ENCODE assay signal across 9 cellular contexts in the genomic region with DNA sequence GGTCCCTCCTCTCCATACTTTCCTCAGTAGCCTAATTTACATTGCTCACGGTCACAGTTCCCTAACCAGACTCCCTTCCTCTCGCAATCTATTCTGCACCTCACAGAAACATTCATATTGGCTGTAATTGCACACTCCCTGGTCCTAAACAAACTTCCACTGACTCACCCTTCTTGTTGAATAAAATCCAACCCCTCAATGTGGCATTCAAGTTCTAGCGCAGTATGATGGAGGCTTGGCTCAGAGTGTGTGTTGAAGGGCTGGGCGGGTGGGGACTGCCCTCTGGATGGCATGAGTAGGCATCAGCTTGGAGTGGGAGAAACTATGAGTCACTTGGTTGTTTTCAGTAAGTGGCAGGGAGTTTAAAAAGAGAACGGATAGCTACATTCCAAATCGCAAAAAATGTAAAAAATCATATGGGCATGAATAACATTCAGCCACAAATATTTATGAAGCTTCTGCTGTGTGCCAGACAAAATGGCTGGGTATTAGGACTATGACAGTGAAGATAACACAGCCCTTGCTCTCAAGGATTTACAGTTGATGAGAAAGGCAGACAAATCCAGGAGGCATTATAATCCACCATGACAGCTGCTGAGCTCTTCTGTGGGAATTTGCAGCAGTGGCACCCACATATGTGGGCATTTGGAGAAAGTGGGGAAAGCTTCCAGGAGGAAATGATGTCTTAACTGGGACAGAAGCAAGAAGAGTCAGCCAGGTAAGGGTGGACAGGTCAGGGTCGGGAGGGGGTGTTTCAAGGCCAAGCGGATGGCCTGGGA. TPM values are rescaled to one million over a fixed set of nuclear protein-coding genes. Genes with fewer than 3 reads are reported as not detected.
A peak's percentile ranks its signal among the peaks of the same experiment; 100 is the strongest.
DNase-seq lines count a peak whose midpoint lies in the region; ATAC-seq and TF ChIP-seq lines count a peak whose summit lies in the region.
"Had no signal": no experiment of that assay in that cellular context is flagged by ENCODE, and none has a peak within 500 bp of the region (broad histone marks: within the 10 kb centered on the region; RNA-seq: fewer than 3 reads in every experiment).

No MANE protein-coding gene starts in this region.

- H3K9me3 ChIP-seq in lower lobe of right lung (no peaks in the 10 kb centered on the region), testis (no peaks in the 10 kb centered on the region)

- 84 to 90% methylated on average over 8 of the region's 8 CpGs for WGBS in testis, 2 donors

- TF ChIP-seq POLR2A in testis (IDR thresholded peaks at IDR 0.05): no peak

- H3K27me3 ChIP-seq in lower lobe of right lung (ENCODE audit: low read depth) (no peaks in the 10 kb centered on the region), testis (no peaks in the 10 kb centered on the region)

- intact Hi-C loops in lower lobe of right lung (cut with DNase I): no loop called here
- intact Hi-C loops in testis (cut with DNase I; ENCODE audit: low total_unique reads): no loop called here

- peak overlapping the region; percentile 71 for H3K27ac ChIP-seq in lower lobe of right lung
- no peak overlapping the region for H3K27ac ChIP-seq in testis

- TF ChIP-seq CTCF in astrocyte of the cerebellum (IDR thresholded peaks at IDR 0.05; ENCODE audit: low read depth, low read length, missing control alignments): no peak
- TF ChIP-seq CTCF in lower lobe of right lung (IDR thresholded peaks at IDR 0.05): no peak
- TF ChIP-seq CTCF in testis (IDR thresholded peaks at IDR 0.05): no peak

- peaks cover 14% of the 10 kb centered on the region for H3K4me1 ChIP-seq in lower lobe of right lung
- H3K4me1 ChIP-seq in testis: no peaks in the 10 kb centered on the region

- H3K4me3 ChIP-seq in astrocyte of the cerebellum (ENCODE audit: low read depth, low read length): no peak overlapping the region
- H3K4me3 ChIP-seq in lower lobe of right lung: no peak overlapping the region
- no peak overlapping the region for H3K4me3 ChIP-seq in testis

- in situ Hi-C loops in ACHN (cut with HindIII; ENCODE audit: low pct_ligation_motif_present, low pct_unique_long_range_greater_than_20kb, low sequenced_read_pairs) (no loop called here), astrocyte of the cerebellum (cut with HindIII; ENCODE audit: low sequenced_read_pairs) (no loop called here)

- DNase-seq in ACHN: peak; percentile 95
- DNase-seq in HK-2 (ENCODE audit: unreplicated experiment): peak; percentile 83
- peak; percentile 54 for DNase-seq in astrocyte of the cerebellum (ENCODE audit: low read depth)
- DNase-seq in lower lobe of right lung: no peak
- no peak for DNase-seq in testis
- DNase-seq in NAMALWA (ENCODE audit: low spot score): no peak
- no peak for DNase-seq in left lobe of liver (ENCODE audit: low spot score)
- DNase-seq: NCI-H2171 had no signal

- peak; percentile 88 to 90 for ATAC-seq in lower lobe of right lung
- no peak for ATAC-seq in HG02571 (IDR thresholded peaks at IDR 0.05; ENCODE audit: unreplicated experiment)
- ATAC-seq in left lobe of liver: no peak

- no peaks in the 10 kb centered on the region for H3K36me3 ChIP-seq in lower lobe of right lung
- no peaks in the 10 kb centered on the region for H3K36me3 ChIP-seq in testis (ENCODE audit: low read depth, missing control alignments)

RNA-seq across cellular contexts. Expression of a gene that starts 42.2 kb away (rescaled TPM):
- 72.4 TPM for total RNA-seq in lower lobe of right lung
- total RNA-seq in testis: 10 to 100 TPM; 60.9 to 69.1 TPM
- polyA plus RNA-seq in testis (ENCODE audit: insufficient read depth, low read depth, low replicate concordance): 22.9 TPM
- total RNA-seq in left lobe of liver: 12.2 TPM

Comparison
In these comparisons a context has a peak if more than half of its experiments do, and no peak if none do; other contexts are left out.
1. DNase-seq: peak in ACHN (single experiment), HK-2 (single experiment) and astrocyte of the cerebellum (single experiment); none in lower lobe of right lung (single experiment), testis (single experiment), NAMALWA (single experiment) and left lobe of liver (single experiment).
2. ATAC-seq: peak in lower lobe of right lung (2 of 2); none in HG02571 (single experiment) and left lobe of liver (single experiment).